In the genomic region with DNA sequence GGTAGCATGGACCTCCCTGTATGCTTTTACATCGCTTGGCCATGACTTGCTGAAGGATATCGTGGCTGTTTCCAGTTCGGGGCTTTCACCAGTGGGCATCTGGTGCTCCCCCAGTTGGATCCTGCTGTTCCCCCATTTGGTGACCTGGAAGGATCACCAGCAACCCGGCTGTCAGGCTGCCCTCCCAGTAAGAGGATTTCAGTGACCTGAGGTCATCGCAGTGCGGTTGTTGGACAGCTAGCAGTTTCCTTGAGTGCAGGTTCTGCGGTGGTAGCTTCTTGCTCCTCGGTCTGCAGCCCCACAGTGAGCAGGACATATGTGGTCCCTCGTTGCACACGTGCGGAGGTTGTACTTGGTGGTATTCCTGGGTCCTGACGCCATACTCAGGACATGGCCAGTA, we compare ENCODE assay signal across 39 cellular contexts. TPM values are rescaled to one million over a fixed set of nuclear protein-coding genes. Genes with fewer than 3 reads are reported as not detected.
"Had no signal": no experiment of that assay in that cellular context is flagged by ENCODE, and none has a peak within 500 bp of the region (broad histone marks: within the 10 kb centered on the region; RNA-seq: fewer than 3 reads in every experiment).

No MANE protein-coding gene starts in this region.

- H3K27me3 Mint-ChIP-seq: activated CD4-positive, alpha-beta memory T cell treated with anti-CD3 and anti-CD28 coated beads for 36 hours; activated CD4-positive, alpha-beta T cell treated with anti-CD3 and anti-CD28 coated beads, Interleukin-2, amount 10 ng/mL, durations not matched to agents 24 days and 14 days; activated CD8-positive, alpha-beta T cell treated with anti-CD3 and anti-CD28 coated beads for 36 hours; activated naive CD8-positive, alpha-beta T cell treated with anti-CD3 and anti-CD28 coated beads for 36 hours; activated T-helper 17 cell treated with anti-CD3 and anti-CD28 coated beads, Interleukin-2, amount 50 U/mL, for 72 hours; central memory CD8-positive, alpha-beta T cell; T-cell; T-helper 17 cell had no signal

- H3K27ac ChIP-seq: adrenal gland, body of pancreas, brain microvascular endothelial cell, breast epithelium, VCaP had no signal

- H3K9me3 Mint-ChIP-seq: activated CD4-positive, alpha-beta T cell treated with anti-CD3 and anti-CD28 coated beads, Interleukin-2, amount 10 ng/mL, durations not matched to agents 24 days and 14 days; activated CD8-positive, alpha-beta T cell treated with anti-CD3 and anti-CD28 coated beads for 36 hours had no signal

- DNase-seq: activated CD4-positive, alpha-beta memory T cell treated with anti-CD3 and anti-CD28 coated beads for 36 hours; activated CD4-positive, alpha-beta T cell treated with anti-CD3 and anti-CD28 coated beads for 1 hour; activated CD4-positive, alpha-beta T cell treated with anti-CD3 and anti-CD28 coated beads for 4 hours; activated CD4-positive, alpha-beta T cell treated with anti-CD3 and anti-CD28 coated beads, Interleukin-2, amount 10 ng/mL, durations not matched to agents 24 days and 14 days; activated CD4-positive, alpha-beta T cell treated with anti-CD3 and anti-CD28 coated beads, Interleukin-2, amount 50 U/mL, for 1 hour; activated CD4-positive, alpha-beta T cell treated with anti-CD3 and anti-CD28 coated beads, Interleukin-2, amount 50 U/mL, for 4 hours; activated CD4-positive, CD25-positive, alpha-beta regulatory T cell; activated CD8-positive, alpha-beta memory T cell treated with anti-CD3 and anti-CD28 coated beads, Interleukin-2, amount 50 U/mL, for 4 hours; activated CD8-positive, alpha-beta T cell treated with anti-CD3 and anti-CD28 coated beads for 36 hours; activated effector memory CD4-positive, alpha-beta T cell treated with anti-CD3 and anti-CD28 coated beads, Interleukin-2, amount 50 U/mL, for 16 hours; activated gamma-delta T cell treated with Interleukin-2 at 50 U/mL for 16 hours; activated naive CD4-positive, alpha-beta T cell; activated naive CD4-positive, alpha-beta T cell treated with anti-CD3 and anti-CD28 coated beads for 36 hours; activated naive CD4-positive, alpha-beta T cell treated with anti-CD3 and anti-CD28 coated beads, Interleukin-2, amount 50 U/mL, for 16 hours; activated naive CD8-positive, alpha-beta T cell treated with anti-CD3 and anti-CD28 coated beads for 36 hours; activated T-cell treated with anti-CD3 and anti-CD28 coated beads for 4 hours; activated T-cell treated with anti-CD3 and anti-CD28 coated beads, Interleukin-2, amount 50 U/mL, for 1 hour; activated T-cell treated with anti-CD3 and anti-CD28 coated beads, Interleukin-2, amount 50 U/mL, for 4 hours; activated T-cell treated with anti-CD3 and anti-CD28 coated beads, Interleukin-2, amount 50 U/mL, for 72 hours; adrenal gland; amniotic stem cell; aorta; body of pancreas; brain microvascular endothelial cell; caudate nucleus; T-cell; T-helper 17 cell had no signal

- H3K27ac Mint-ChIP-seq: activated CD4-positive, alpha-beta memory T cell treated with anti-CD3 and anti-CD28 coated beads for 36 hours; activated CD4-positive, alpha-beta T cell treated with anti-CD3 and anti-CD28 coated beads, Interleukin-2, amount 10 ng/mL, durations not matched to agents 24 days and 14 days; activated CD8-positive, alpha-beta T cell treated with anti-CD3 and anti-CD28 coated beads for 36 hours; activated naive CD4-positive, alpha-beta T cell treated with anti-CD3 and anti-CD28 coated beads for 36 hours; activated naive CD4-positive, alpha-beta T cell treated with anti-CD3 and anti-CD28 coated beads, Interleukin-2, amount 50 U/mL, for 72 hours; activated naive CD8-positive, alpha-beta T cell treated with anti-CD3 and anti-CD28 coated beads for 36 hours; activated T-cell treated with anti-CD3 and anti-CD28 coated beads, Interleukin-2, amount 50 U/mL, for 72 hours; activated T-helper 1 cell treated with anti-CD3 and anti-CD28 coated beads, Interleukin-12 subunit alpha, Interleukin-12 subunit beta, Interleukin-2, Interleukin-4 antibody, amounts not matched to agents 30 ng/mL and 10 ng/mL and 1 ng/mL, durations not matched to agents 14 hours and 24 hours and 36 hours; activated T-helper 17 cell treated with anti-CD3 and anti-CD28 coated beads, Interleukin-2, amount 50 U/mL, for 72 hours; T-cell; T-helper 17 cell; WTC11 had no signal

- H3K4me3 Mint-ChIP-seq: activated CD4-positive, alpha-beta memory T cell treated with anti-CD3 and anti-CD28 coated beads for 36 hours; activated CD4-positive, alpha-beta T cell treated with anti-CD3 and anti-CD28 coated beads, Interleukin-2, amount 10 ng/mL, durations not matched to agents 24 days and 14 days; activated CD8-positive, alpha-beta T cell treated with anti-CD3 and anti-CD28 coated beads for 36 hours; activated naive CD4-positive, alpha-beta T cell treated with anti-CD3 and anti-CD28 coated beads for 36 hours; activated naive CD8-positive, alpha-beta T cell treated with anti-CD3 and anti-CD28 coated beads for 36 hours; activated T-cell treated with anti-CD3 and anti-CD28 coated beads, Interleukin-2, amount 50 U/mL, for 4 hours; activated T-cell treated with anti-CD3 and anti-CD28 coated beads, Interleukin-2, amount 50 U/mL, for 72 hours; activated T-helper 1 cell treated with anti-CD3 and anti-CD28 coated beads, Interleukin-12 subunit alpha, Interleukin-12 subunit beta, Interleukin-2, Interleukin-4 antibody, amounts not matched to agents 30 ng/mL and 10 ng/mL and 1 ng/mL, durations not matched to agents 14 hours and 24 hours and 36 hours; activated T-helper 17 cell treated with anti-CD3 and anti-CD28 coated beads, Interleukin-2, amount 50 U/mL, for 72 hours; central memory CD8-positive, alpha-beta T cell; T-cell; T-helper 17 cell; WTC11 had no signal

- H3K27me3 ChIP-seq: adrenal gland, body of pancreas, brain microvascular endothelial cell had no signal

- H3K36me3 ChIP-seq: adrenal gland, brain microvascular endothelial cell, breast epithelium had no signal

- H3K4me1 Mint-ChIP-seq: activated CD4-positive, alpha-beta T cell treated with anti-CD3 and anti-CD28 coated beads, Interleukin-2, amount 10 ng/mL, durations not matched to agents 24 days and 14 days; activated naive CD8-positive, alpha-beta T cell treated with anti-CD3 and anti-CD28 coated beads for 36 hours; activated T-helper 17 cell treated with anti-CD3 and anti-CD28 coated beads, Interleukin-2, amount 50 U/mL, for 72 hours; central memory CD8-positive, alpha-beta T cell; T-cell; T-helper 17 cell; WTC11 had no signal

- H3K9me3 ChIP-seq: adrenal gland, body of pancreas had no signal

- H3K36me3 Mint-ChIP-seq: activated CD4-positive, alpha-beta memory T cell treated with anti-CD3 and anti-CD28 coated beads for 36 hours; activated naive CD4-positive, alpha-beta T cell treated with anti-CD3 and anti-CD28 coated beads, Interleukin-2, amount 50 U/mL, for 72 hours; activated naive CD8-positive, alpha-beta T cell treated with anti-CD3 and anti-CD28 coated beads for 36 hours; T-cell had no signal

- H3K4me3 ChIP-seq: adrenal gland, body of pancreas, breast epithelium had no signal

- ATAC-seq: activated CD4-positive, CD25-positive, alpha-beta regulatory T cell treated with anti-CD3 and anti-CD28 coated beads, Interleukin-2, amount 50 U/mL, for 24 hours; activated CD8-positive, alpha-beta T cell treated with anti-CD3 and anti-CD28 coated beads for 36 hours; activated naive CD4-positive, alpha-beta T cell treated with anti-CD3 and anti-CD28 coated beads, Interleukin-2, amount 50 U/mL, for 72 hours; activated T-cell treated with anti-CD3 and anti-CD28 coated beads, Interleukin-2, amount 50 U/mL, for 4 hours; activated T-cell treated with anti-CD3 and anti-CD28 coated beads, Interleukin-2, amount 50 U/mL, for 72 hours; activated T-helper 17 cell treated with anti-CD3 and anti-CD28 coated beads, Interleukin-2, amount 50 U/mL, for 72 hours; body of pancreas; T-cell; T-helper 17 cell; WTC11 had no signal

- H3K4me1 ChIP-seq: adrenal gland, body of pancreas, breast epithelium had no signal

RNA-seq across cellular contexts. Expression of gene TMEM132C, which starts 58.7 kb away (rescaled TPM):
- total RNA-seq: activated CD4-positive, alpha-beta memory T cell treated with anti-CD3 and anti-CD28 coated beads for 36 hours; activated CD4-positive, alpha-beta T cell treated with anti-CD3 and anti-CD28 coated beads, Interleukin-2, amount 10 ng/mL, durations not matched to agents 24 days and 14 days; activated CD8-positive, alpha-beta memory T cell treated with anti-CD3 and anti-CD28 coated beads for 36 hours; activated CD8-positive, alpha-beta T cell treated with anti-CD3 and anti-CD28 coated beads for 36 hours; activated naive CD4-positive, alpha-beta T cell treated with anti-CD3 and anti-CD28 coated beads for 36 hours; activated naive CD4-positive, alpha-beta T cell treated with anti-CD3 and anti-CD28 coated beads, Interleukin-2, amount 50 U/mL, for 72 hours; activated naive CD8-positive, alpha-beta T cell treated with anti-CD3 and anti-CD28 coated beads for 36 hours; activated T-cell treated with anti-CD3 and anti-CD28 coated beads, Interleukin-2, amount 50 U/mL, for 4 hours; activated T-cell treated with anti-CD3 and anti-CD28 coated beads, Interleukin-2, amount 50 U/mL, for 72 hours; activated T-helper 1 cell treated with anti-CD3 and anti-CD28 coated beads, Interleukin-12 subunit alpha, Interleukin-12 subunit beta, Interleukin-2, Interleukin-4 antibody, amounts not matched to agents 30 ng/mL and 10 ng/mL and 1 ng/mL, durations not matched to agents 14 hours and 24 hours and 36 hours; activated T-helper 17 cell treated with anti-CD3 and anti-CD28 coated beads, Interleukin-2, amount 50 U/mL, for 72 hours; astrocyte; T-helper 1 cell treated with Interleukin-12 subunit alpha and Interleukin-12 subunit beta and Interleukin-4 antibody, amounts not matched to agents 30 ng/mL and 1 ng/mL, for 36 hours; T-helper 17 cell; T-helper 2 cell treated with Interferon-gamma antibody and Interleukin-4, amounts not matched to agents 100 ng/mL and 5 ng/mL, for 36 hours; WTC11 had no signal
- polyA plus RNA-seq: aorta had no signal
